In the genomic region with DNA sequence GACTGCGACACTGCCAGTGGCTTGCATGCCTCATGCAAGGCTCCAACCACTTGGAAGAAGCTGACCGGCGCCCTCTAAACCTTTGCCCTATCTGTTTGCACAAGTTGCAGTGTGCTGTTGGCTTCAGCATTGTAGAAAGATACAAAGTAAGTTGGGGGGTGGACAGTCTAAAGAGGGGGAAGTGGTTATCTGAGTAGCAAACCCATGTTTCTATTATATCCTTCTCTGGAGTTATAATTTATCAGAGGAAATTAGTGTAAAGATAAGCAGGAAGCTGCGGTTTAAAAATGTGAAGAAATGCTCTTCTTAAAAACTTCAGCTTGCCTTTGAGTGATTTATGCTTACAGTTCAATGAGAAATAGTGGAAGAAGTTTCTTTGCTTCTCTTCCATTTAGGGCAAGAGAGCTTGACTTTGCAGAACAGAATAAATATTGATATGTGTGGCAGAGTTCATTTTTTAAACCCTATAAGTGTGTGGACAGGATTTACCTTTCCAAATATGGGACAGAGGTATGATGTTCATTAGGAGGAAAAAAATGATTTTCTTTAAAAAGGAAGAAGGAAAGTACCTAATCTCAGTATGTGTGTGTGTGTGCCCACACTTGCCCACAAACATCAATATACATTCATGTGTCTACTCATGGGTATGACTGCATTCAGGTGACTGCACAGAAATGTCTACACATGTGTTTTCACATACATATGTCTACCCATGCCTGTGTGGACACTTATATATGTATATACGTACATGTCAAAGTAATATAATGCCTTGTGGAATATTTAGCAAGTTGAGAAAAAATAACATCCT, we compare ENCODE assay signal across 13 cellular contexts. TPM values are rescaled to one million over a fixed set of nuclear protein-coding genes. Genes with fewer than 3 reads are reported as not detected.
DNase-seq lines count a peak whose midpoint lies in the region; ATAC-seq and TF ChIP-seq lines count a peak whose summit lies in the region.
"Had no signal": no experiment of that assay in that cellular context is flagged by ENCODE, and none has a peak within 500 bp of the region (broad histone marks: within the 10 kb centered on the region; RNA-seq: fewer than 3 reads in every experiment).

No MANE protein-coding gene starts in this region.

- DNase-seq in activated CD4-positive, CD25-positive, alpha-beta regulatory T cell (lab: John Stamatoyannopoulos, UW) = no peak
- no peak for DNase-seq in activated naive CD8-positive, alpha-beta T cell treated with anti-CD3 and anti-CD28 coated beads, Interleukin-2, amount 10 ng/mL, durations not matched to agents 7 days and 5 days
- DNase-seq in stimulated activated naive B cell treated with anti-CD40 and anti-IgM and Interleukin-4, amounts not matched to agents 10 μg/mL and 1 μg/mL and 100 μg/mL, for 72 hours = no peak
- no peak for DNase-seq in 8988T
- DNase-seq: esophagus squamous epithelium, NCI-H2171, SHP77 had no signal

- H3K4me2 ChIP-seq in OCI-LY3 (ENCODE audit: low read length) = peak overlapping the region; percentile 16; the same call in 1 of the 2 replicates

- H4K20me1 ChIP-seq in OCI-LY3 (ENCODE audit: insufficient read depth, low read length) = no peaks in the 10 kb centered on the region

- H3K4me3 ChIP-seq in OCI-LY3 (ENCODE audit: low read length) = no peak overlapping the region
- H3K4me3 ChIP-seq: breast epithelium, esophagus squamous epithelium had no signal

- peaks cover 51% of the 10 kb centered on the region for H3K4me1 ChIP-seq in OCI-LY3 (ENCODE audit: low read length)
- H3K4me1 ChIP-seq: breast epithelium had no signal

- POLR2A ChIA-PET in activated naive CD8-positive, alpha-beta T cell treated with anti-CD3 and anti-CD28 coated beads, Interleukin-2, amount 10 ng/mL, durations not matched to agents 7 days and 5 days (lab: Charles Lee) = interaction anchor here (0.7 to 1.0 kb wide), 3 partner anchors 9 to 50 kb away, joined by 3 to 17 read pairs (median 3); a partner anchor contains a TSS

- peak overlapping the region; percentile 58 for H3K27ac ChIP-seq in OCI-LY3 (ENCODE audit: low read length)
- H3K27ac ChIP-seq: 22Rv1, breast epithelium had no signal

- peak overlapping the region; percentile 74 for H3K27ac Mint-ChIP-seq in activated naive CD8-positive, alpha-beta T cell treated with anti-CD3 and anti-CD28 coated beads, Interleukin-2, amount 10 ng/mL, durations not matched to agents 7 days and 5 days
- H3K27ac Mint-ChIP-seq in stimulated activated naive B cell treated with anti-CD40 and anti-IgM and Interleukin-4, amounts not matched to agents 10 μg/mL and 1 μg/mL and 100 μg/mL, for 72 hours = peak overlapping the region; percentile 52

- H3K36me3 Mint-ChIP-seq in activated naive CD8-positive, alpha-beta T cell treated with anti-CD3 and anti-CD28 coated beads, Interleukin-2, amount 10 ng/mL, durations not matched to agents 7 days and 5 days = peaks cover 45% of the 10 kb centered on the region
- H3K36me3 Mint-ChIP-seq in stimulated activated naive B cell treated with anti-CD40 and anti-IgM and Interleukin-4, amounts not matched to agents 10 μg/mL and 1 μg/mL and 100 μg/mL, for 72 hours = peaks cover 19 to 50% of the 10 kb centered on the region in 2 donors

- H3K9me3 ChIP-seq in OCI-LY3 (ENCODE audit: insufficient read depth, low read length) = no peaks in the 10 kb centered on the region
- H3K9me3 ChIP-seq: breast epithelium, esophagus squamous epithelium had no signal

- peak overlapping the region; percentile 49 for H3K4me3 Mint-ChIP-seq in activated naive CD8-positive, alpha-beta T cell treated with anti-CD3 and anti-CD28 coated beads, Interleukin-2, amount 10 ng/mL, durations not matched to agents 7 days and 5 days
- peak overlapping the region; percentile 3 to 14 for H3K4me3 Mint-ChIP-seq in stimulated activated naive B cell treated with anti-CD40 and anti-IgM and Interleukin-4, amounts not matched to agents 10 μg/mL and 1 μg/mL and 100 μg/mL, for 72 hours

- H3K27me3 Mint-ChIP-seq in activated naive CD8-positive, alpha-beta T cell treated with anti-CD3 and anti-CD28 coated beads, Interleukin-2, amount 10 ng/mL, durations not matched to agents 7 days and 5 days = no peaks in the 10 kb centered on the region
- no peaks in the 10 kb centered on the region for H3K27me3 Mint-ChIP-seq in stimulated activated naive B cell treated with anti-CD40 and anti-IgM and Interleukin-4, amounts not matched to agents 10 μg/mL and 1 μg/mL and 100 μg/mL, for 72 hours

- no peaks in the 10 kb centered on the region for H3K27me3 ChIP-seq in OCI-LY3 (ENCODE audit: low read depth, low read length)
- H3K27me3 ChIP-seq: breast epithelium, esophagus squamous epithelium had no signal

- H3K36me3 ChIP-seq in OCI-LY3 (replicated peaks; ENCODE audit: low read depth, low read length) = peaks cover 28% of the 10 kb centered on the region
- H3K36me3 ChIP-seq: breast epithelium had no signal

- TF ChIP-seq CTCF in OCI-LY3 (IDR thresholded peaks at IDR 0.05; ENCODE audit: low read depth, low read length) = no peak

- no peaks in the 10 kb centered on the region for H3K9me3 Mint-ChIP-seq in activated naive CD8-positive, alpha-beta T cell treated with anti-CD3 and anti-CD28 coated beads, Interleukin-2, amount 10 ng/mL, durations not matched to agents 7 days and 5 days
- H3K9me3 Mint-ChIP-seq in stimulated activated naive B cell treated with anti-CD40 and anti-IgM and Interleukin-4, amounts not matched to agents 10 μg/mL and 1 μg/mL and 100 μg/mL, for 72 hours = no peaks in the 10 kb centered on the region

- H2AFZ ChIP-seq in OCI-LY3 (ENCODE audit: low read depth, low read length) = no peak overlapping the region

- H3K79me2 ChIP-seq in OCI-LY3 (ENCODE audit: low read length) = no peaks in the 10 kb centered on the region; the same call in 1 of the 2 replicates

- H3K4me1 Mint-ChIP-seq in activated naive CD8-positive, alpha-beta T cell treated with anti-CD3 and anti-CD28 coated beads, Interleukin-2, amount 10 ng/mL, durations not matched to agents 7 days and 5 days = peaks cover 63% of the 10 kb centered on the region
- H3K4me1 Mint-ChIP-seq in stimulated activated naive B cell treated with anti-CD40 and anti-IgM and Interleukin-4, amounts not matched to agents 10 μg/mL and 1 μg/mL and 100 μg/mL, for 72 hours = peaks cover 41 to 79% of the 10 kb centered on the region in 2 donors

- ATAC-seq in activated CD4-positive, CD25-positive, alpha-beta regulatory T cell treated with anti-CD3 and anti-CD28 coated beads, Interleukin-2, amount 50 U/mL, for 24 hours = peak; percentile 67 to 77
- ATAC-seq in activated naive CD8-positive, alpha-beta T cell treated with anti-CD3 and anti-CD28 coated beads, Interleukin-2, amount 10 ng/mL, durations not matched to agents 7 days and 5 days (ENCODE audit: low read depth) = no peak
- ATAC-seq in stimulated activated naive B cell treated with anti-CD40 and anti-IgM and Interleukin-4, amounts not matched to agents 10 μg/mL and 1 μg/mL and 100 μg/mL, for 72 hours (replicated peaks) = peak; percentile 59 to 69
- no peak for ATAC-seq in HG03095 (IDR thresholded peaks at IDR 0.05; ENCODE audit: unreplicated experiment)
- ATAC-seq in GM18867 (IDR thresholded peaks at IDR 0.05; ENCODE audit: unreplicated experiment) = no peak

- H3K9ac ChIP-seq in OCI-LY3 (ENCODE audit: low read length) = no peak overlapping the region

RNA-seq across cellular contexts. Expression of a gene that starts 8.1 kb away (rescaled TPM):
- total RNA-seq in activated naive CD8-positive, alpha-beta T cell treated with anti-CD3 and anti-CD28 coated beads, Interleukin-2, amount 10 ng/mL, durations not matched to agents 7 days and 5 days = 10 to 100 TPM; 84.2 to 84.5 TPM

RNA-seq across cellular contexts. Expression of a gene that starts 35.0 kb away (rescaled TPM):
- total RNA-seq in activated naive CD8-positive, alpha-beta T cell treated with anti-CD3 and anti-CD28 coated beads, Interleukin-2, amount 10 ng/mL, durations not matched to agents 7 days and 5 days = 1 to 10 TPM; 5.8 to 6.5 TPM

RNA-seq across cellular contexts. Expression of a gene that starts 35.4 kb away (rescaled TPM):
- 10 to 100 TPM; 10.4 to 10.9 TPM for total RNA-seq in activated naive CD8-positive, alpha-beta T cell treated with anti-CD3 and anti-CD28 coated beads, Interleukin-2, amount 10 ng/mL, durations not matched to agents 7 days and 5 days

Comparison
In these comparisons a context has a peak if more than half of its experiments do, and no peak if none do; other contexts are left out.
1. ATAC-seq: peak in activated CD4-positive, CD25-positive, alpha-beta regulatory T cell treated with anti-CD3 and anti-CD28 coated beads, Interleukin-2, amount 50 U/mL, for 24 hours (2 of 2) and stimulated activated naive B cell treated with anti-CD40 and anti-IgM and Interleukin-4, amounts not matched to agents 10 μg/mL and 1 μg/mL and 100 μg/mL, for 72 hours (2 of 2); none in activated naive CD8-positive, alpha-beta T cell treated with anti-CD3 and anti-CD28 coated beads, Interleukin-2, amount 10 ng/mL, durations not matched to agents 7 days and 5 days (single experiment), HG03095 (single experiment) and GM18867 (single experiment).